In genomic region chr9:105392531-105392930, GRCh38 we compare ENCODE assay signal across 23 cellular contexts. TPM values are rescaled to one million over a fixed set of nuclear protein-coding genes. Genes with fewer than 3 reads are reported as not detected.
DNase-seq lines count a peak whose midpoint lies in the region; ATAC-seq, FAIRE-seq and TF ChIP-seq lines count a peak whose summit lies in the region.
"Had no signal": no experiment of that assay in that cellular context is flagged by ENCODE, and none has a peak within 500 bp of the region (broad histone marks: within the 10 kb centered on the region; RNA-seq: fewer than 3 reads in every experiment).

No MANE protein-coding gene starts in this region.

- no peak overlapping the region for H3K4me3 ChIP-seq in mucosa of descending colon
- H3K4me3 ChIP-seq: Peyer's patch, SJCRH30 had no signal

- DNase-seq in G401 (ENCODE audit: low spot score) (peak; percentile 30), H54 (ENCODE audit: insufficient read length, low spot score) (no peak), RPMI7951 (ENCODE audit: low read depth) (peak; percentile 16), progenitor cell of endocrine pancreas (ENCODE audit: low spot score, unreplicated experiment) (no peak), mucosa of descending colon (no peak), NCI-H146 (lab: John Stamatoyannopoulos, UW) (no peak)
- no peak for DNase-seq in activated naive CD4-positive, alpha-beta T cell treated with anti-CD3 and anti-CD28 coated beads, Interleukin-2, amount 10 ng/mL, durations not matched to agents 7 days and 5 days
- DNase-seq: CD4-positive, CD25-positive, alpha-beta regulatory T cell; COR-L47; DMS153; KG1; NCI-H1694 treated with DMSO at 0.1 percent for 48 hours; NCI-H2081 treated with DMSO at 0.1 percent for 48 hours; NCI-H2171 treated with DMSO at 0.1 percent for 48 hours; NCI-H446 treated with DMSO at 0.1 percent for 48 hours; NCI-H526 treated with DMSO at 0.1 percent for 48 hours; NK-92 treated with Interleukin-12 subunit alpha and Interleukin-12 subunit beta, amount 100 ng/mL, for 24 hours; Peyer's patch; SJCRH30 had no signal

- H3K36me3 ChIP-seq in mucosa of descending colon (ENCODE audit: low read depth), result no peaks in the 10 kb centered on the region
- H3K36me3 ChIP-seq: Peyer's patch, SJCRH30 had no signal

- ATAC-seq in mucosa of descending colon, result no peak

- no peaks in the 10 kb centered on the region for H3K4me1 ChIP-seq in mucosa of descending colon (ENCODE audit: low read depth)
- H3K4me1 ChIP-seq: Peyer's patch, SJCRH30 had no signal

- intact Hi-C loops in mucosa of descending colon (cut with DNase I, micrococcal nuclease), result no loop called here

- TF ChIP-seq POLR2A in H54 (IDR thresholded peaks at IDR 0.05; ENCODE audit: low read depth, low read length), result no peak

- no peaks in the 10 kb centered on the region for H3K9me3 ChIP-seq in mucosa of descending colon
- H3K9me3 ChIP-seq: Peyer's patch, SJCRH30 had no signal

- H3K4me1 Mint-ChIP-seq in progenitor cell of endocrine pancreas (ENCODE audit: low read depth), result peaks cover 3% of the 10 kb centered on the region
- peaks cover 5% of the 10 kb centered on the region for H3K4me1 Mint-ChIP-seq in activated naive CD4-positive, alpha-beta T cell treated with anti-CD3 and anti-CD28 coated beads, Interleukin-2, amount 10 ng/mL, durations not matched to agents 7 days and 5 days

- peak overlapping the region; percentile 41 for H3K27ac Mint-ChIP-seq in progenitor cell of endocrine pancreas
- H3K27ac Mint-ChIP-seq in activated naive CD4-positive, alpha-beta T cell treated with anti-CD3 and anti-CD28 coated beads, Interleukin-2, amount 10 ng/mL, durations not matched to agents 7 days and 5 days, result no peak overlapping the region
- H3K27ac Mint-ChIP-seq: CD4-positive, CD25-positive, alpha-beta regulatory T cell had no signal

- H3K4me3 Mint-ChIP-seq in progenitor cell of endocrine pancreas (ENCODE audit: low read depth), result no peak overlapping the region
- no peak overlapping the region for H3K4me3 Mint-ChIP-seq in activated naive CD4-positive, alpha-beta T cell treated with anti-CD3 and anti-CD28 coated beads, Interleukin-2, amount 10 ng/mL, durations not matched to agents 7 days and 5 days
- H3K4me3 Mint-ChIP-seq: CD4-positive, CD25-positive, alpha-beta regulatory T cell had no signal

- no peaks in the 10 kb centered on the region for H3K36me3 Mint-ChIP-seq in progenitor cell of endocrine pancreas (ENCODE audit: insufficient read depth)
- no peaks in the 10 kb centered on the region for H3K36me3 Mint-ChIP-seq in activated naive CD4-positive, alpha-beta T cell treated with anti-CD3 and anti-CD28 coated beads, Interleukin-2, amount 10 ng/mL, durations not matched to agents 7 days and 5 days
- H3K36me3 Mint-ChIP-seq: CD4-positive, CD25-positive, alpha-beta regulatory T cell had no signal

- no peaks in the 10 kb centered on the region for H3K27me3 Mint-ChIP-seq in progenitor cell of endocrine pancreas
- H3K27me3 Mint-ChIP-seq in activated naive CD4-positive, alpha-beta T cell treated with anti-CD3 and anti-CD28 coated beads, Interleukin-2, amount 10 ng/mL, durations not matched to agents 7 days and 5 days, result peaks cover 20% of the 10 kb centered on the region

- FAIRE-seq in H54 (lab: Jason Lieb, UNC), result peak; percentile 92
- FAIRE-seq: G401.6, GM12892, H1, HTR-8/SVneo had no signal

- TF ChIP-seq CTCF in progenitor cell of endocrine pancreas (IDR thresholded peaks at IDR 0.05; ENCODE audit: unreplicated experiment), result no peak
- no peak for TF ChIP-seq CTCF in mucosa of descending colon (IDR thresholded peaks at IDR 0.05)

- in situ Hi-C loops in G401 (cut with HindIII; ENCODE audit: low sequenced_read_pairs), result no loop called here

- no peaks in the 10 kb centered on the region for H3K9me3 Mint-ChIP-seq in progenitor cell of endocrine pancreas (ENCODE audit: low read depth)
- H3K9me3 Mint-ChIP-seq in activated naive CD4-positive, alpha-beta T cell treated with anti-CD3 and anti-CD28 coated beads, Interleukin-2, amount 10 ng/mL, durations not matched to agents 7 days and 5 days, result no peaks in the 10 kb centered on the region
- H3K9me3 Mint-ChIP-seq: CD4-positive, CD25-positive, alpha-beta regulatory T cell had no signal

- CTCF ChIA-PET in activated naive CD4-positive, alpha-beta T cell treated with anti-CD3 and anti-CD28 coated beads, Interleukin-2, amount 10 ng/mL, durations not matched to agents 7 days and 5 days (lab: Charles Lee), result no interaction called here

RNA-seq across cellular contexts. Expression of gene FSD1L, which starts 55.3 kb away (rescaled TPM):
- total RNA-seq in G401 (2014; rRNA removed; shearing (Covaris generic)), result 1.1 and 22.1 TPM in 2 replicates
- 6.0 and 7.2 TPM in 2 replicates for total RNA-seq in RPMI7951 (2014; rRNA removed; shearing (Covaris generic))
- total RNA-seq in progenitor cell of endocrine pancreas (27.6 and 29.5 TPM in 2 replicates), mucosa of descending colon (1 to 10 TPM; 7.8 to 9.9 (median 9.9) TPM)

Comparison
In these comparisons a context has a peak if more than half of its experiments do, and no peak if none do; other contexts are left out.
1. DNase-seq: peak in G401 (single experiment) and RPMI7951 (single experiment); none in H54 (single experiment), progenitor cell of endocrine pancreas (single experiment), mucosa of descending colon (0 of 3), activated naive CD4-positive, alpha-beta T cell treated with anti-CD3 and anti-CD28 coated beads, Interleukin-2, amount 10 ng/mL, durations not matched to agents 7 days and 5 days (single experiment) and NCI-H146 (single experiment).